ENCODE assay signal across 1 cellular context in genomic region chr9:71048271-71048670, GRCh38.
TF ChIP-seq lines count a peak whose summit lies in the region.

No MANE protein-coding gene starts in this region.

TF ChIP-seq in WTC11, 78 proteins besides CTCF, POLR2A, EP300 and RAD21 (continued from another document):
- no peak for TF ChIP-seq ZSCAN18 (CRISPR knock-in tag; IDR thresholded peaks at IDR 0.05)
- no peak for TF ChIP-seq FOXP1 (CRISPR knock-in tag; IDR thresholded peaks at IDR 0.05; ENCODE audit: borderline replicate concordance)
- TF ChIP-seq AFF4 (CRISPR knock-in tag; IDR thresholded peaks at IDR 0.05; ENCODE audit: borderline replicate concordance): no peak
- no peak for TF ChIP-seq TEAD1 (CRISPR knock-in tag; IDR thresholded peaks at IDR 0.05)
